ENCODE assay signal across 2 cellular contexts in the genomic region with DNA sequence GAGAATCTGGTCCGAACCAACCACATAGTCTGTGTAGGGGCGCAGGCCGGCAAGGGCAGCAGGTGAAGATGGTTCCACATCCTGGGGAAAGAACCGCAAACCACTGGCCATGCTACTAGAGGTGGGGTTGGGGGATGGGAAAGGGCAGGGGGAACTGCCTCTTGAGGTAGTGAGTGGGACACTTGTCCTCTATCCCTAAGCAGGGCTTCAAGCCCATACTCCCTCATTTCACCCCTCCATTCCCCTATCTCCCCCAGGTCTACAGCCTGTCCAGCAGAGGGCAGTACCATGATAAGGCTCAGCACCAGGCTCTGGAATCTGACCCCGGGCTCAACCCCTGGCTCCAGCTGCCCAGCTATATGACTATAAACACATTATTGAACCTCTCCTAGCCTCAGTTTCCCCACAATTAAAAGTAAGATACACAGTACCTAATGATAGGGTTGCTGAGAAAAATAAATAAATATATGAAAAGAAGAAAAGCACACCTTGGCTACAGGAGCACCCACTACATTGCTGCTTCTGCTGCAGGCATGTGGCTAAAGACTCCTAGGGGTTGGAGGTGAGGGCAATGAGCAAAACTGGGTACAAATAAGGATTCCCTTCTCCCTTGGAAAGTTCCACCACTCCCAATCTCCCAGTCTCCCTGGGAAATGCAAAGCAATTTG.
TF ChIP-seq lines count a peak whose summit lies in the region.

No MANE protein-coding gene starts in this region.

TF ChIP-seq in GM12891, 5 proteins besides CTCF, POLR2A, EP300 and RAD21:
- TF ChIP-seq TAF1 (IDR thresholded peaks at IDR 0.05; ENCODE audit: low read depth, low read length) (no peak), PAX5 (IDR thresholded peaks at IDR 0.05; ENCODE audit: insufficient read depth, low read length, severe bottlenecking) (no peak), POU2F2 (IDR thresholded peaks at IDR 0.05; ENCODE audit: low read depth, low read length) (no peak), SPI1 (IDR thresholded peaks at IDR 0.05; ENCODE audit: low read depth, low read length) (no peak), POLR2AphosphoS5 (IDR thresholded peaks at IDR 0.05; ENCODE audit: low read depth, low read length) (no peak)

TF ChIP-seq in HepG2, 621 proteins besides CTCF, POLR2A, EP300 and RAD21:
- TF ChIP-seq NR2F6 (IDR thresholded peaks at IDR 0.05) (peak; percentile 69), NR2F6 (CRISPR knock-in tag; IDR thresholded peaks at IDR 0.05) (peak; percentile 76), ZNF367 (CRISPR knock-in tag; IDR thresholded peaks at IDR 0.05; ENCODE audit: borderline replicate concordance) (no peak), ZNF232 (CRISPR knock-in tag; IDR thresholded peaks at IDR 0.05; ENCODE audit: borderline replicate concordance) (no peak), STAG1 (CRISPR knock-in tag; IDR thresholded peaks at IDR 0.05) (peak; percentile 55), SMC3 (IDR thresholded peaks at IDR 0.05; ENCODE audit: low read length) (peak; percentile 35), POGZ (CRISPR knock-in tag; IDR thresholded peaks at IDR 0.05) (0 out of 2 replicates have a peak, but pooled peaks have one; percentile 26), NR2F1 (CRISPR knock-in tag; IDR thresholded peaks at IDR 0.05) (peak; percentile 74)
TF ChIP-seq in HepG2: peak in this region for 5.
